ENCODE assay signal across 16 cellular contexts in the genomic region with DNA sequence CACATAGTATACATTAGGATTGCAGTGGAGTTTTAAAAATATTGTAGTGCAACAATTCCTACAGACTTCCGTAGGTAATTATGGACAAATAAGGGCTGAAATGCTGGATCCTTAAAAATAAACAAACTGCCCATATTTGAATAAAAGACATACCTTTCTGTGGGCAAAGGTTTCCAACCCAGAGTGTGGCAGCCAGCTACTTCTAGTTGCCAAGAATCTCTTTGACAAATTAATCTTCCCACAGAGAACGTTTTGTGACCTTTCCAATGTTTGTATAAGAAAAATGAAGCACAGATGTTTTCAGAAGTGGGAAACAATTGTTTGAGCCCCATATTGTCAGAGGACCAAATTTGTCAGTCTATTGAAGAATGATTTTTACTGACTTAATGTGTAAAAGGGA. TPM values are rescaled to one million over a fixed set of nuclear protein-coding genes. Genes with fewer than 3 reads are reported as not detected.
DNase-seq lines count a peak whose midpoint lies in the region; ATAC-seq and TF ChIP-seq lines count a peak whose summit lies in the region.
"Had no signal": no experiment of that assay in that cellular context is flagged by ENCODE, and none has a peak within 500 bp of the region (broad histone marks: within the 10 kb centered on the region; RNA-seq: fewer than 3 reads in every experiment).

No MANE protein-coding gene starts in this region.

- H3K27me3 Mint-ChIP-seq in activated T-cell treated with anti-CD3 and anti-CD28 coated beads, Interleukin-2, amount 50 U/mL, for 4 hours (ENCODE audit: low read depth): peaks cover 5% of the 10 kb centered on the region

- peaks cover 2% of the 10 kb centered on the region for H3K36me3 Mint-ChIP-seq in activated T-cell treated with anti-CD3 and anti-CD28 coated beads, Interleukin-2, amount 50 U/mL, for 4 hours (ENCODE audit: insufficient read depth)
- H3K36me3 Mint-ChIP-seq: IgD-negative memory B cell had no signal

- H3K9me3 ChIP-seq in body of pancreas (no peaks in the 10 kb centered on the region), stomach smooth muscle (ENCODE audit: control insufficient read depth in 2 of 2, low read length in 2 of 2) (no peaks in the 10 kb centered on the region)
- H3K9me3 ChIP-seq: A549, Caco-2 had no signal

- H3K27ac ChIP-seq in body of pancreas (peak overlapping the region in 2 of 4 donors; percentile 6 to 47), stomach smooth muscle (ENCODE audit: low read length) (peak overlapping the region; percentile 18)
- H3K27ac ChIP-seq: A549 had no signal

- H3K4me3 ChIP-seq in body of pancreas (no peak overlapping the region), stomach smooth muscle (ENCODE audit: low read length in 2 of 2) (no peak overlapping the region)
- H3K4me3 ChIP-seq: A549, GM23338 had no signal

- WGBS in body of pancreas, 2 donors: 7 to 14% methylated on average over 2 of the region's 2 CpGs

- intact Hi-C loops in body of pancreas (cut with DNase I): no loop called here

- H3K36me3 ChIP-seq in body of pancreas (replicated peaks in 1 of 2; ENCODE audit: insufficient read depth in 1 of 2, low read depth in 2 of 2): no peaks in the 10 kb centered on the region
- H3K36me3 ChIP-seq in stomach smooth muscle (ENCODE audit: control insufficient read depth in 2 of 2, insufficient read depth in 2 of 2, low read length in 2 of 2): no peaks in the 10 kb centered on the region

- DNase-seq in NCI-H69 (lab: John Stamatoyannopoulos, UW) (peak; percentile 16), body of pancreas (peak in 2 of 4 donors; percentile 14 to 22), fibroblast of peridontal ligament (ENCODE audit: extremely low read depth) (peak; percentile 41)
- DNase-seq in activated T-cell treated with anti-CD3 and anti-CD28 coated beads, Interleukin-2, amount 50 U/mL, for 4 hours: no peak
- DNase-seq: Caco-2; CD8-positive, alpha-beta memory T cell; DMS79; EL; H7 had no signal

- H3K27me3 ChIP-seq in body of pancreas (no peaks in the 10 kb centered on the region), stomach smooth muscle (ENCODE audit: control insufficient read depth in 1 of 2, insufficient read depth in 2 of 2, low read length in 2 of 2) (no peaks in the 10 kb centered on the region)

- H3K4me1 Mint-ChIP-seq in activated T-cell treated with anti-CD3 and anti-CD28 coated beads, Interleukin-2, amount 50 U/mL, for 4 hours (ENCODE audit: low read depth): peaks cover 3% of the 10 kb centered on the region
- H3K4me1 Mint-ChIP-seq: CD8-positive, alpha-beta memory T cell; GM23338; IgD-negative memory B cell had no signal

- TF ChIP-seq CTCF in body of pancreas (IDR thresholded peaks at IDR 0.05): no peak

- TF ChIP-seq POLR2A in body of pancreas (IDR thresholded peaks at IDR 0.05): no peak

- H3K4me1 ChIP-seq in body of pancreas (peaks cover 15% of the 10 kb centered on the region), stomach smooth muscle (ENCODE audit: control insufficient read depth, insufficient read depth, low read length) (no peaks in the 10 kb centered on the region)
- H3K4me1 ChIP-seq: A549, Caco-2 had no signal

- ATAC-seq in body of pancreas (peak; percentile 40), HG03571 (IDR thresholded peaks at IDR 0.05; ENCODE audit: unreplicated experiment) (no peak), GM18909 (IDR thresholded peaks at IDR 0.05; ENCODE audit: poor library complexity, unreplicated experiment) (no peak)
- no peak for ATAC-seq in activated T-cell treated with anti-CD3 and anti-CD28 coated beads, Interleukin-2, amount 50 U/mL, for 4 hours
- ATAC-seq: A549, GM23338 had no signal

- no peak overlapping the region for H3K4me3 Mint-ChIP-seq in activated T-cell treated with anti-CD3 and anti-CD28 coated beads, Interleukin-2, amount 50 U/mL, for 4 hours
- H3K4me3 Mint-ChIP-seq: CD8-positive, alpha-beta memory T cell; GM23338; IgD-negative memory B cell had no signal

- no peaks in the 10 kb centered on the region for H3K9me3 Mint-ChIP-seq in activated T-cell treated with anti-CD3 and anti-CD28 coated beads, Interleukin-2, amount 50 U/mL, for 4 hours

- H3K9ac ChIP-seq in stomach smooth muscle (ENCODE audit: low read length in 2 of 2): no peak overlapping the region

RNA-seq across cellular contexts. Expression of a gene that starts 21.1 kb away (rescaled TPM):
- total RNA-seq in body of pancreas: 1 to 10 TPM; 3.1 to 5.6 TPM
- total RNA-seq in activated T-cell treated with anti-CD3 and anti-CD28 coated beads, Interleukin-2, amount 50 U/mL, for 4 hours: under 1 TPM in 1 of 3 donors, not detected in 2; 0.16 TPM
- total RNA-seq: Caco-2, HT1080 had no signal

RNA-seq across cellular contexts. Expression of a gene that starts 22.9 kb away (rescaled TPM):
- total RNA-seq in body of pancreas: 1 to 10 TPM in 1 of 2 donors, under 1 TPM in 1; 0.52 to 7.3 TPM
- not detected for total RNA-seq in activated T-cell treated with anti-CD3 and anti-CD28 coated beads, Interleukin-2, amount 50 U/mL, for 4 hours
- total RNA-seq: Caco-2; CD8-positive, alpha-beta memory T cell; HT1080 had no signal
